ENCODE assay signal across 1 cellular context in genomic region chr15:78638658-78639314, GRCh38.
TF ChIP-seq lines count a peak whose summit lies in the region.

No MANE protein-coding gene starts in this region.

TF ChIP-seq in H1, 55 proteins besides CTCF, POLR2A, EP300 and RAD21:
- no peak for TF ChIP-seq NRF1 (IDR thresholded peaks at IDR 0.05; ENCODE audit: low read depth, low read length)
- peak; percentile 36; the same call in 1 of the 2 replicates for TF ChIP-seq JUND (IDR thresholded peaks at IDR 0.05; ENCODE audit: low read length)
- TF ChIP-seq POLR2AphosphoS5 (IDR thresholded peaks at IDR 0.05; ENCODE audit: low read depth, low read length): no peak
- TF ChIP-seq ASH2L (IDR thresholded peaks at IDR 0.05; ENCODE audit: low read length): no peak
- TF ChIP-seq GABPA (IDR thresholded peaks at IDR 0.05; ENCODE audit: borderline replicate concordance, insufficient read depth, low read length): no peak
- TF ChIP-seq ZNF274 (IDR thresholded peaks at IDR 0.05; ENCODE audit: borderline replicate concordance, extremely low read depth, low read length): no peak
- 0 out of 2 replicates have a peak, but pooled peaks have one; percentile 20 for TF ChIP-seq MAX (IDR thresholded peaks at IDR 0.05)
- no peak for TF ChIP-seq CHD2 (IDR thresholded peaks at IDR 0.05; ENCODE audit: low read length)
- TF ChIP-seq PHF8 (conservative IDR thresholded peaks at IDR 0.05; ENCODE audit: low read depth, low read length): no peak
- no peak for TF ChIP-seq ATF2 (IDR thresholded peaks at IDR 0.05; ENCODE audit: low read length)
